23 cellular contexts compared by ENCODE assay signal in genomic region chr7:38862666-38863065, GRCh38.
"Had no signal": no experiment of that assay in that cellular context is flagged by ENCODE, and none has a peak within 500 bp of the region (broad histone marks: within the 10 kb centered on the region; RNA-seq: fewer than 3 reads in every experiment).

No MANE protein-coding gene starts in this region.

- H3K27ac Mint-ChIP-seq: activated CD4-positive, alpha-beta memory T cell treated with anti-CD3 and anti-CD28 coated beads for 36 hours; activated naive CD4-positive, alpha-beta T cell treated with anti-CD3 and anti-CD28 coated beads for 36 hours; activated naive CD8-positive, alpha-beta T cell treated with anti-CD3 and anti-CD28 coated beads, Interleukin-2, amount 10 ng/mL, durations not matched to agents 7 days and 5 days; nephron progenitor cell; T-helper 17 cell had no signal

- H3K4me3 Mint-ChIP-seq: activated CD4-positive, alpha-beta memory T cell treated with anti-CD3 and anti-CD28 coated beads for 36 hours; activated naive CD4-positive, alpha-beta T cell treated with anti-CD3 and anti-CD28 coated beads for 36 hours; activated naive CD8-positive, alpha-beta T cell treated with anti-CD3 and anti-CD28 coated beads, Interleukin-2, amount 10 ng/mL, durations not matched to agents 7 days and 5 days; endodermal cell; nephron progenitor cell; T-helper 17 cell had no signal

- H3K27me3 Mint-ChIP-seq: activated CD4-positive, alpha-beta memory T cell treated with anti-CD3 and anti-CD28 coated beads for 36 hours; activated naive CD8-positive, alpha-beta T cell treated with anti-CD3 and anti-CD28 coated beads, Interleukin-2, amount 10 ng/mL, durations not matched to agents 7 days and 5 days; T-helper 17 cell had no signal

- H3K27ac ChIP-seq: coronary artery, esophagus squamous epithelium, gastroesophageal sphincter, heart left ventricle, lower lobe of right lung, upper lobe of left lung had no signal

- H3K4me1 ChIP-seq: heart left ventricle, lower lobe of right lung, upper lobe of left lung had no signal

- H3K4me3 ChIP-seq: coronary artery, esophagus squamous epithelium, gastroesophageal sphincter, heart left ventricle, lower lobe of right lung, mucosa of descending colon, upper lobe of left lung had no signal

- DNase-seq: activated CD4-positive, alpha-beta memory T cell treated with anti-CD3 and anti-CD28 coated beads for 36 hours; activated CD4-positive, alpha-beta T cell treated with anti-CD3 and anti-CD28 coated beads for 48 hours; activated CD4-positive, CD25-positive, alpha-beta regulatory T cell; activated effector memory CD4-positive, alpha-beta T cell treated with Interleukin-2 at 50 U/mL for 16 hours; activated naive CD4-positive, alpha-beta T cell treated with anti-CD3 and anti-CD28 coated beads for 36 hours; activated naive CD8-positive, alpha-beta T cell treated with anti-CD3 and anti-CD28 coated beads, Interleukin-2, amount 10 ng/mL, durations not matched to agents 7 days and 5 days; activated T-cell treated with anti-CD3 and anti-CD28 coated beads, Interleukin-2, amount 50 U/mL, for 48 hours; amniotic stem cell; endodermal cell; esophagus squamous epithelium; heart left ventricle; kidney; lower lobe of right lung; mesendoderm; mucosa of descending colon; nephron progenitor cell; nucleus accumbens; stimulated activated CD4-positive, alpha-beta T cell treated with anti-CD3 and anti-CD28 coated beads, Interleukin-4, amount 100 ng/mL, for 24 hours; stimulated activated naive CD8-positive, alpha-beta T cell treated with anti-CD3 and anti-CD28 coated beads, Interleukin-15, Interleukin-2, amounts not matched to agents 100 U/mL and 50 U/mL, for 24 hours; T-helper 17 cell; upper lobe of left lung had no signal

- H3K4me1 Mint-ChIP-seq: activated naive CD8-positive, alpha-beta T cell treated with anti-CD3 and anti-CD28 coated beads, Interleukin-2, amount 10 ng/mL, durations not matched to agents 7 days and 5 days had no signal

- ATAC-seq: gastroesophageal sphincter; heart left ventricle; lower lobe of right lung; mucosa of descending colon; stimulated activated naive CD8-positive, alpha-beta T cell treated with anti-CD3 and anti-CD28 coated beads, Interleukin-15, Interleukin-2, amounts not matched to agents 100 U/mL and 50 U/mL, for 24 hours; T-helper 17 cell had no signal

- H3K9me3 Mint-ChIP-seq: activated CD4-positive, alpha-beta memory T cell treated with anti-CD3 and anti-CD28 coated beads for 36 hours; activated naive CD4-positive, alpha-beta T cell treated with anti-CD3 and anti-CD28 coated beads for 36 hours; activated naive CD8-positive, alpha-beta T cell treated with anti-CD3 and anti-CD28 coated beads, Interleukin-2, amount 10 ng/mL, durations not matched to agents 7 days and 5 days; endodermal cell; nephron progenitor cell had no signal

- H3K27me3 ChIP-seq: esophagus squamous epithelium, gastroesophageal sphincter, heart left ventricle, upper lobe of left lung had no signal

- H3K9me3 ChIP-seq: esophagus squamous epithelium, gastroesophageal sphincter, heart left ventricle, lower lobe of right lung, mucosa of descending colon, upper lobe of left lung had no signal
